Comparison of ENCODE assay signal across 9 cellular contexts in genomic region chr9:33517373-33517772, GRCh38. TPM values are rescaled to one million over a fixed set of nuclear protein-coding genes. Genes with fewer than 3 reads are reported as not detected.
DNase-seq lines count a peak whose midpoint lies in the region; ATAC-seq and TF ChIP-seq lines count a peak whose summit lies in the region.
"Had no signal": no experiment of that assay in that cellular context is flagged by ENCODE, and none has a peak within 500 bp of the region (broad histone marks: within the 10 kb centered on the region; RNA-seq: fewer than 3 reads in every experiment).

No MANE protein-coding gene starts in this region.

- no peak overlapping the region for H2BK20ac ChIP-seq in H9 (ENCODE audit: low read depth, low read length, poor library complexity, severe bottlenecking)

- no peak overlapping the region for H3K4me3 Mint-ChIP-seq in H9

- peak; percentile 26 for TF ChIP-seq RAD21 in SK-N-SH (IDR thresholded peaks at IDR 0.05; ENCODE audit: low read length)

- TF ChIP-seq EP300 in SK-N-SH (IDR thresholded peaks at IDR 0.05; ENCODE audit: borderline replicate concordance in 1 of 2, low read depth in 1 of 2, low read length in 1 of 2): no peak

- no peaks in the 10 kb centered on the region for H3K9me2 ChIP-seq in SK-N-SH

- H3K36me3 ChIP-seq in SK-N-SH (replicated peaks in 1 of 2; ENCODE audit: control insufficient read depth in 1 of 2, insufficient read depth in 2 of 2, low read length in 1 of 2) (no peaks in the 10 kb centered on the region), spleen (no peaks in the 10 kb centered on the region)

- no peak for ATAC-seq in GM18873 (IDR thresholded peaks at IDR 0.05; ENCODE audit: low FRiP score, unreplicated experiment)
- ATAC-seq in GM18498 (IDR thresholded peaks at IDR 0.05; ENCODE audit: unreplicated experiment): no peak

- H4K5ac ChIP-seq in H9 (ENCODE audit: insufficient read length, low read depth, low read length): no peak overlapping the region

- no peak overlapping the region for H3K23ac ChIP-seq in H9 (ENCODE audit: insufficient read length, low read depth, low read length)

- no peaks in the 10 kb centered on the region for H3F3A ChIP-seq in SK-N-SH (replicated peaks; ENCODE audit: insufficient read depth)

- peak; percentile 73 for TF ChIP-seq CTCF in H9 (conservative IDR thresholded peaks at IDR 0.05)
- peak; percentile 68 for TF ChIP-seq CTCF in SK-N-SH (IDR thresholded peaks at IDR 0.05)
- TF ChIP-seq CTCF in fibroblast of pulmonary artery (IDR thresholded peaks at IDR 0.05; ENCODE audit: low read length, missing control alignments): peak; percentile 71
- peak in 8 of 11 experiments; percentile 31 to 62 (median 46) for TF ChIP-seq CTCF in spleen (IDR thresholded peaks at IDR 0.05 in 8 of 11, conservative IDR thresholded peaks at IDR 0.05 in 3 of 11)

- no peaks in the 10 kb centered on the region for H3K4me1 ChIP-seq in H9 (ENCODE audit: insufficient read depth, low read length)
- no peaks in the 10 kb centered on the region for H3K4me1 ChIP-seq in SK-N-SH (ENCODE audit: control insufficient read depth in 1 of 2, insufficient read depth in 2 of 2, low read depth in 1 of 2, low read length in 1 of 2)
- no peaks in the 10 kb centered on the region for H3K4me1 ChIP-seq in spleen

- H3K9me3 ChIP-seq in H9 (ENCODE audit: control insufficient read depth, low read depth, low read length): no peaks in the 10 kb centered on the region
- no peaks in the 10 kb centered on the region for H3K9me3 ChIP-seq in SK-N-SH
- H3K9me3 ChIP-seq in spleen: no peaks in the 10 kb centered on the region

- CTCF ChIA-PET in SK-N-SH (lab: Yijun Ruan, JAX): interaction anchor here (0.9 to 1.3 kb wide), 9 partner anchors 9 to 152 kb away, joined by 3 to 7 read pairs (median 4); no protein-coding TSS in a partner anchor

- WGBS in H9 (ENCODE audit: extremely low coverage, insufficient read length, low lambda C conversion rate): no CpG with 5 or more reads among the region's 2 CpGs
- 58% methylated on average over 2 of the region's 2 CpGs for WGBS in SK-N-SH (ENCODE audit: low lambda C conversion rate)
- WGBS in spleen, 5 donors: 81 to 90% (median 85%) methylated on average over 2 of the region's 2 CpGs

- no peak overlapping the region for H2AK5ac ChIP-seq in H9 (ENCODE audit: insufficient read length, low read length)

- H3K9ac ChIP-seq in H9 (ENCODE audit: extremely low read depth, insufficient read length, low read length) (no peak overlapping the region), SK-N-SH (no peak overlapping the region)

- H3K79me1 ChIP-seq in H9 (ENCODE audit: insufficient read depth, low read depth, low read length, poor library complexity, severe bottlenecking): no peaks in the 10 kb centered on the region

- H3K18ac ChIP-seq in H9 (ENCODE audit: insufficient read length, low read depth, low read length): no peak overlapping the region

- no peak overlapping the region for H2BK5ac ChIP-seq in H9 (ENCODE audit: insufficient read length, low read length)

- no peak overlapping the region for H3K4me3 ChIP-seq in SK-N-SH (ENCODE audit: low read depth in 2 of 2, low read length in 1 of 2)
- H3K4me3 ChIP-seq in fibroblast of pulmonary artery (replicated peaks; ENCODE audit: low read depth, low read length): no peak overlapping the region
- H3K4me3 ChIP-seq in spleen: no peak overlapping the region

- no peak overlapping the region for H3T11ph ChIP-seq in H9 (ENCODE audit: low read length)

- no peak overlapping the region for H2BK12ac ChIP-seq in H9 (ENCODE audit: insufficient read length, low read depth, low read length)

- peaks cover 17 to 19% of the 10 kb centered on the region in 2 experiments for H3K9me3 Mint-ChIP-seq in H9

- DNase-seq in COLO829 (ENCODE audit: low spot score) (peak; percentile 28), H9 (no peak), SK-N-SH (peak; percentile 52), fibroblast of pulmonary artery (ENCODE audit: low read depth) (peak; percentile 61), spleen (no peak), SHP77 treated with DMSO at 0.1 percent for 48 hours (lab: John Stamatoyannopoulos, UW) (no peak)
- DNase-seq: left cardiac atrium had no signal

- intact Hi-C loops in spleen (cut with DNase I; ENCODE audit: low total_unique reads): no loop called here

- H3K27me3 Mint-ChIP-seq in H9 (ENCODE audit: low read depth): no peaks in the 10 kb centered on the region

- H2BK120ac ChIP-seq in H9 (ENCODE audit: low read depth, low read length, poor library complexity, severe bottlenecking): no peak overlapping the region

- H3K27ac Mint-ChIP-seq in H9: no peak overlapping the region

- H4K91ac ChIP-seq in H9 (ENCODE audit: insufficient read length, low read depth, low read length): no peak overlapping the region

- no peak for TF ChIP-seq POLR2A in spleen (IDR thresholded peaks at IDR 0.05)

- no peak overlapping the region for H3K4ac ChIP-seq in H9 (ENCODE audit: low read depth, low read length)

- H4K8ac ChIP-seq in H9 (replicated peaks; ENCODE audit: insufficient read length, low read depth, low read length): no peak overlapping the region

- no peak overlapping the region for H2BK15ac ChIP-seq in H9 (ENCODE audit: low read depth, low read length)

- H3K36me3 Mint-ChIP-seq in H9 (ENCODE audit: insufficient read depth in 1 of 3, low read depth in 3 of 3): peaks cover 8 to 18% (median 13%) of the 10 kb centered on the region in 3 experiments; a peak in 5 of 7 replicates

- H3K27ac ChIP-seq in H9 (ENCODE audit: insufficient read length, low read depth, low read length): no peak overlapping the region
- no peak overlapping the region for H3K27ac ChIP-seq in SK-N-SH (ENCODE audit: low read depth in 2 of 2, low read length in 1 of 2)
- no peak overlapping the region for H3K27ac ChIP-seq in spleen

- H3K4me1 Mint-ChIP-seq in H9: no peaks in the 10 kb centered on the region

- no peaks in the 10 kb centered on the region for H3K23me2 ChIP-seq in H9 (ENCODE audit: insufficient read length, low read depth, low read length, poor library complexity, severe bottlenecking)

- POLR2A ChIA-PET in SK-N-SH (lab: Yijun Ruan, JAX): no interaction called here

- H3K4me2 ChIP-seq in H9 (ENCODE audit: insufficient read depth, insufficient read length, low read length) (no peak overlapping the region), SK-N-SH (no peak overlapping the region)

- H3K79me2 ChIP-seq in H9 (ENCODE audit: insufficient read depth, low read length) (no peaks in the 10 kb centered on the region), SK-N-SH (ENCODE audit: insufficient read depth) (no peaks in the 10 kb centered on the region)

- no peak overlapping the region for H3K14ac ChIP-seq in H9 (ENCODE audit: insufficient read depth, low read length)

- H3K27me3 ChIP-seq in H9 (ENCODE audit: insufficient read depth, low read length) (no peaks in the 10 kb centered on the region), SK-N-SH (ENCODE audit: insufficient read depth) (no peaks in the 10 kb centered on the region), spleen (replicated peaks in 1 of 7) (peaks cover 0 to 13% (median 0%) of the 10 kb centered on the region in 7 donors)

- no peaks in the 10 kb centered on the region for H4K20me1 ChIP-seq in H9 (ENCODE audit: control insufficient read depth, insufficient read depth, insufficient read length)
- no peaks in the 10 kb centered on the region for H4K20me1 ChIP-seq in SK-N-SH (ENCODE audit: insufficient read depth)

- no peak overlapping the region for H3K56ac ChIP-seq in H9 (ENCODE audit: insufficient read length, low read depth, low read length)

- H2AFZ ChIP-seq in H9 (ENCODE audit: low read length): no peak overlapping the region
- H2AFZ ChIP-seq in SK-N-SH (ENCODE audit: low read depth): no peak overlapping the region

TF ChIP-seq in SK-N-SH, 30 proteins besides CTCF, POLR2A, EP300 and RAD21:
- TF ChIP-seq TCF12 (IDR thresholded peaks at IDR 0.05): no peak
- TF ChIP-seq SMC3 (IDR thresholded peaks at IDR 0.05; ENCODE audit: low read depth, low read length): peak; percentile 28; the same call in 1 of the 2 replicates

RNA-seq across cellular contexts. Expression of gene ANKRD18B, which starts 6.7 kb away (rescaled TPM):
- total RNA-seq in H9 (2021): 9.1 and 10.6 TPM in 2 replicates
- polyA plus RNA-seq in SK-N-SH (2012; rRNA removed): 2.3 and 2.7 TPM in 2 replicates
- 3.3 TPM in 2 replicates for polyA plus RNA-seq in SK-N-SH (2012; cell fraction: cytosol; rRNA removed)
- polyA plus RNA-seq in SK-N-SH (2012; cell fraction: nucleus; rRNA removed): 1.3 and 2.2 TPM in 2 replicates
- total RNA-seq in spleen: 1 to 10 TPM in 1 of 7 donors, not detected in 6; 1.7 TPM
- under 1 TPM in 1 of 3 donors, not detected in 2; 0.02 TPM for polyA plus RNA-seq in spleen

RNA-seq across cellular contexts. Expression of gene NOL6, which starts 43.6 kb away (rescaled TPM):
- total RNA-seq in H9 (2021) (64.4 and 66.3 TPM in 2 replicates), spleen (10 to 100 TPM; 20.7 to 48.1 (median 28.4) TPM)
- polyA plus RNA-seq in SK-N-SH (2012; rRNA removed) (52.2 and 61.3 TPM in 2 replicates), spleen (10 to 100 TPM; 20.0 to 28.4 (median 24.6) TPM)
- polyA plus RNA-seq in SK-N-SH (2012; cell fraction: cytosol; rRNA removed): 22.6 and 31.3 TPM in 2 replicates
- polyA plus RNA-seq in SK-N-SH (2012; cell fraction: nucleus; rRNA removed): 99.2 and 107 TPM in 2 replicates

Comparison
In these comparisons a context has a peak if more than half of its experiments do, and no peak if none do; other contexts are left out.
1. DNase-seq: peak in COLO829 (single experiment), SK-N-SH (single experiment) and fibroblast of pulmonary artery (single experiment); none in H9 (single experiment), spleen (single experiment) and SHP77 treated with DMSO at 0.1 percent for 48 hours (single experiment).
2. Peak in every context shown above with its lines, with median percentiles within 50 percentile points of each other: CTCF ChIP-seq.